ENCODE assay signal across 8 cellular contexts in genomic region chr1:3069491-3070303, GRCh38. TPM values are rescaled to one million over a fixed set of nuclear protein-coding genes. Genes with fewer than 3 reads are reported as not detected.
DNase-seq lines count a peak whose midpoint lies in the region; ATAC-seq and TF ChIP-seq lines count a peak whose summit lies in the region.

No MANE protein-coding gene starts in this region.

- peak; percentile 41 for DNase-seq in activated naive CD4-positive, alpha-beta T cell treated with anti-CD3 and anti-CD28 coated beads, Interleukin-2, amount 10 ng/mL, durations not matched to agents 7 days and 5 days
- no peak for DNase-seq in activated naive CD4-positive, alpha-beta T cell (lab: John Stamatoyannopoulos, UW)
- DNase-seq in WERI-Rb-1: peak; percentile 69
- no peak for DNase-seq in SIG-M5 treated with dmso at 0.1 percent for 504 hours (lab: John Stamatoyannopoulos, UW; ENCODE audit: unreplicated experiment)
- no peak for DNase-seq in NCI-H510A treated with DMSO at 0.1 percent for 48 hours (lab: John Stamatoyannopoulos, UW)

- peak overlapping the region; percentile 72 for H3K4me3 Mint-ChIP-seq in activated naive CD4-positive, alpha-beta T cell treated with anti-CD3 and anti-CD28 coated beads, Interleukin-2, amount 10 ng/mL, durations not matched to agents 7 days and 5 days

- no peak overlapping the region for H3K27ac Mint-ChIP-seq in activated naive CD4-positive, alpha-beta T cell treated with anti-CD3 and anti-CD28 coated beads, Interleukin-2, amount 10 ng/mL, durations not matched to agents 7 days and 5 days

- TF ChIP-seq EP300 in gastroesophageal sphincter (IDR thresholded peaks at IDR 0.05): no peak

- peaks cover 0 to 66% (median 22%) of the 10 kb centered on the region in 3 donors for H3K4me1 ChIP-seq in gastroesophageal sphincter
- H3K4me1 ChIP-seq in neuron (ENCODE audit: insufficient read depth, low read length): no peaks in the 10 kb centered on the region

- H3K36me3 Mint-ChIP-seq in activated naive CD4-positive, alpha-beta T cell treated with anti-CD3 and anti-CD28 coated beads, Interleukin-2, amount 10 ng/mL, durations not matched to agents 7 days and 5 days: peaks cover 1% of the 10 kb centered on the region

- H3K27me3 ChIP-seq in WERI-Rb-1 (ENCODE audit: insufficient read depth, low read depth, severe bottlenecking) (peaks cover 26% of the 10 kb centered on the region), gastroesophageal sphincter (peaks cover 94% of the 10 kb centered on the region), neuron (ENCODE audit: insufficient read depth, low read length) (peaks cover 90% of the 10 kb centered on the region)

- H3K36me3 ChIP-seq in WERI-Rb-1 (no peaks in the 10 kb centered on the region), gastroesophageal sphincter (no peaks in the 10 kb centered on the region), neuron (ENCODE audit: insufficient read depth, low read length) (no peaks in the 10 kb centered on the region)

- H3K27ac ChIP-seq in WERI-Rb-1 (no peak overlapping the region), gastroesophageal sphincter (peak overlapping the region in 3 of 4 donors; percentile 80 to 86 (median 80))

- peaks cover 3% of the 10 kb centered on the region for H3K4me1 Mint-ChIP-seq in activated naive CD4-positive, alpha-beta T cell treated with anti-CD3 and anti-CD28 coated beads, Interleukin-2, amount 10 ng/mL, durations not matched to agents 7 days and 5 days

- TF ChIP-seq POLR2A in gastroesophageal sphincter (IDR thresholded peaks at IDR 0.05): no peak

- TF ChIP-seq CTCF in WERI-Rb-1 (IDR thresholded peaks at IDR 0.05; ENCODE audit: low read depth, low read length): peak; percentile 51
- TF ChIP-seq CTCF in gastroesophageal sphincter (IDR thresholded peaks at IDR 0.05): peak in 3 of 4 experiments; percentile 26 to 60 (median 35)

- H3K4me3 ChIP-seq in WERI-Rb-1 (ENCODE audit: low read depth, low read length) (peak overlapping the region; percentile 41), gastroesophageal sphincter (peak overlapping the region; percentile 66 to 74), neuron (ENCODE audit: low read length) (peak overlapping the region; percentile 21)

- WGBS in gastroesophageal sphincter (ENCODE audit: low coverage in 1 of 2), 2 donors: 0% methylated on average over 2 to 3 of the region's 91 CpGs

- H3K27me3 Mint-ChIP-seq in activated naive CD4-positive, alpha-beta T cell treated with anti-CD3 and anti-CD28 coated beads, Interleukin-2, amount 10 ng/mL, durations not matched to agents 7 days and 5 days: peaks cover 92% of the 10 kb centered on the region

- no peaks in the 10 kb centered on the region for H3K9me3 Mint-ChIP-seq in activated naive CD4-positive, alpha-beta T cell treated with anti-CD3 and anti-CD28 coated beads, Interleukin-2, amount 10 ng/mL, durations not matched to agents 7 days and 5 days

- CTCF ChIA-PET in activated naive CD4-positive, alpha-beta T cell treated with anti-CD3 and anti-CD28 coated beads, Interleukin-2, amount 10 ng/mL, durations not matched to agents 7 days and 5 days (lab: Charles Lee): no interaction called here

- ATAC-seq in gastroesophageal sphincter (peak; percentile 45), GM21717 (IDR thresholded peaks at IDR 0.05; ENCODE audit: unreplicated experiment) (no peak)

- H2AFZ ChIP-seq in neuron (ENCODE audit: low read depth, low read length): peak overlapping the region; percentile 24

- no peaks in the 10 kb centered on the region for H3K9me3 ChIP-seq in WERI-Rb-1 (ENCODE audit: severe bottlenecking)
- no peaks in the 10 kb centered on the region for H3K9me3 ChIP-seq in gastroesophageal sphincter
- no peaks in the 10 kb centered on the region for H3K9me3 ChIP-seq in neuron (ENCODE audit: low read length)

RNA-seq across cellular contexts. Expression of gene PRDM16, which starts 0.7 kb away (rescaled TPM):
- total RNA-seq in gastroesophageal sphincter: 1 to 10 TPM; 1.1 to 3.4 (median 1.6) TPM

RNA-seq across cellular contexts. Expression of gene ACTRT2, which starts 48.4 kb away (rescaled TPM):
- total RNA-seq in gastroesophageal sphincter: not detected

Comparison
In these comparisons a context has a peak if more than half of its experiments do, and no peak if none do; other contexts are left out.
1. DNase-seq: peak in activated naive CD4-positive, alpha-beta T cell treated with anti-CD3 and anti-CD28 coated beads, Interleukin-2, amount 10 ng/mL, durations not matched to agents 7 days and 5 days (single experiment) and WERI-Rb-1 (single experiment); none in activated naive CD4-positive, alpha-beta T cell (0 of 4), SIG-M5 treated with dmso at 0.1 percent for 504 hours (single experiment) and NCI-H510A treated with DMSO at 0.1 percent for 48 hours (single experiment).
2. Peak in every context shown above with its lines, with median percentiles within 50 percentile points of each other: H3K4me3 ChIP-seq.